ENCODE assay signal across 23 cellular contexts in the genomic region with DNA sequence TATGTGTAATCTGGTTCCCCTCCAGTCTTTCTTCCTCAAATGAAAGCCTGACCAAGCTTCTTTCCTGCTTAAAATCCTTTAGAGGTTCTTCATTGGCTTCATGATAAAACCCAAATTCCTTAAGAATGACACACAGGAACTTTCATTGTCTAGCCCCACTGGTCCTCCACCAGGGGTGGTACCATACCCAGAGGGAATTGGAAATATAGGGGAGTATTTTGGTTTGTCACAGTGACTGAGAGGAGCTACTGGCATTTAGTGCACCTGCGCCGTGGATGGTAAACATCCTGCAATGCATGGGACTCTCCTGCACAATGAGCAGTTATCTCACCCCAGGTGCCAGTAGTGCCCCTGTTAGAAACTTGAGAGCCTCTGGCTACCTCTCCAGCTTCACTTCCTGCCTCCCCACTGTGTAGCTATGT. TPM values are rescaled to one million over a fixed set of nuclear protein-coding genes. Genes with fewer than 3 reads are reported as not detected.
DNase-seq lines count a peak whose midpoint lies in the region; ATAC-seq and TF ChIP-seq lines count a peak whose summit lies in the region.
"Had no signal": no experiment of that assay in that cellular context is flagged by ENCODE, and none has a peak within 500 bp of the region (broad histone marks: within the 10 kb centered on the region; RNA-seq: fewer than 3 reads in every experiment).

No MANE protein-coding gene starts in this region.

- ATAC-seq in HG03521 (IDR thresholded peaks at IDR 0.05; ENCODE audit: unreplicated experiment): no peak
- ATAC-seq in GM21526 (IDR thresholded peaks at IDR 0.05; ENCODE audit: low FRiP score, unreplicated experiment): no peak
- ATAC-seq: activated CD4-positive, alpha-beta T cell treated with anti-CD3 and anti-CD28 coated beads for 36 hours; natural killer cell; stimulated activated effector memory CD8-positive, alpha-beta T cell treated with anti-CD3 and anti-CD28 coated beads, Interleukin-12 subunit alpha, Interleukin-12 subunit beta, amount 100 ng/mL, for 72 hours had no signal

- DNase-seq in COLO668 (lab: John Stamatoyannopoulos, UW; ENCODE audit: unreplicated experiment) (peak; percentile 27), RPMI7951 (ENCODE audit: low read depth) (peak; percentile 59), hepatic stellate cell (ENCODE audit: low spot score) (peak; percentile 8), HUDEP-2 (lab: John Stamatoyannopoulos, UW; ENCODE audit: unreplicated experiment in 76 of 76) (no peak), NCI-H2107 treated with DMSO at 0.1 percent for 48 hours (lab: John Stamatoyannopoulos, UW; ENCODE audit: unreplicated experiment) (no peak)
- DNase-seq: activated CD4-positive, alpha-beta T cell treated with anti-CD3 and anti-CD28 coated beads for 36 hours; activated naive CD8-positive, alpha-beta T cell treated with anti-CD3 and anti-CD28 coated beads, Interleukin-2, amount 10 ng/mL, durations not matched to agents 7 days and 5 days; DMS 273 treated with DMSO at 0.1 percent for 48 hours; erythroblast; natural killer cell; NCI-H1930; NCI-H510A; T1000; tibial artery had no signal

- peaks cover 51 to 68% of the 10 kb centered on the region in 2 experiments for H3K36me3 ChIP-seq in HEK293 (ENCODE audit: control insufficient read depth in 2 of 2, insufficient read depth in 1 of 2, low read length in 2 of 2)
- H3K36me3 ChIP-seq: breast epithelium had no signal

- CTCF ChIA-PET in HEK293 (lab: Yijun Ruan, JAX): interaction anchor here (0.6 kb wide), 1 partner anchor 940 kb away, joined by 3 read pairs; no protein-coding TSS in a partner anchor

- no peaks in the 10 kb centered on the region for H3K4me1 ChIP-seq in HEK293 (ENCODE audit: control insufficient read depth, insufficient read depth, low read length)
- H3K4me1 ChIP-seq: BLaER1 treated with 17β-estradiol and CSF1 and Interleukin-3, amounts not matched to agents 10 nM and 100 nM; breast epithelium; tibial artery had no signal

- TF ChIP-seq CTCF in HEK293 (tag by site-specific recombination; IDR thresholded peaks at IDR 0.05): no peak

- POLR2A ChIA-PET in HEK293 (lab: Yijun Ruan, JAX): interaction anchor here (2.0 kb wide), 1 partner anchor 11 kb away, joined by 6 read pairs; the partner anchor contains the start of genes RPL4 and ZWILCH

- no peak overlapping the region for H3K27ac ChIP-seq in HEK293 (ENCODE audit: extremely low read depth, low read depth, low read length)
- H3K27ac ChIP-seq: BLaER1 treated with 17β-estradiol and CSF1 and Interleukin-3, amounts not matched to agents 10 nM and 100 nM; breast epithelium; tibial artery had no signal

- H3K4me3 ChIP-seq in HEK293 (ENCODE audit: low read depth, low read length): no peak overlapping the region
- H3K4me3 ChIP-seq: BLaER1 treated with 17β-estradiol and CSF1 and Interleukin-3, amounts not matched to agents 10 nM and 100 nM; breast epithelium; tibial artery had no signal

- H3K9me3 ChIP-seq in HEK293 (ENCODE audit: control insufficient read depth, insufficient read depth, low read depth, low read length): no peaks in the 10 kb centered on the region
- H3K9me3 ChIP-seq: BLaER1 treated with 17β-estradiol and CSF1 and Interleukin-3, amounts not matched to agents 10 nM and 100 nM; breast epithelium; tibial artery had no signal

TF ChIP-seq in HEK293, 187 proteins besides CTCF, POLR2A, EP300 and RAD21:
- TF ChIP-seq PRDM10 (tag by site-specific recombination; IDR thresholded peaks at IDR 0.05): peak; percentile 60
- no peak for TF ChIP-seq MZF1 (tag by site-specific recombination; IDR thresholded peaks at IDR 0.05; ENCODE audit: borderline replicate concordance)
- no peak for TF ChIP-seq ZBTB7A (tag by site-specific recombination; IDR thresholded peaks at IDR 0.05; ENCODE audit: low read depth)
- TF ChIP-seq OSR2 (tag by site-specific recombination; IDR thresholded peaks at IDR 0.05): 0 out of 2 replicates have a peak, but pooled peaks have one; percentile 31

RNA-seq across cellular contexts. Expression of gene ZWILCH, which starts 10.8 kb away (rescaled TPM):
- 73.1 and 87.0 TPM in 2 replicates for total RNA-seq in RPMI7951 (2014; rRNA removed; shearing (Covaris generic))

RNA-seq across cellular contexts. Expression of gene RPL4, which starts 11.3 kb away (rescaled TPM):
- 5,469 and 6,147 TPM in 2 replicates for total RNA-seq in RPMI7951 (2014; rRNA removed; shearing (Covaris generic))

RNA-seq across cellular contexts. Expression of gene SNAPC5, which starts 18.4 kb away (rescaled TPM):
- total RNA-seq in RPMI7951 (2014; rRNA removed; shearing (Covaris generic)): 25.4 and 28.4 TPM in 2 replicates

RNA-seq across cellular contexts. Expression of gene LCTL, which starts 49.9 kb away (rescaled TPM):
- total RNA-seq in RPMI7951 (2014; rRNA removed; shearing (Covaris generic)): 2.2 and 2.8 TPM in 2 replicates
- total RNA-seq: activated CD4-positive, alpha-beta T cell treated with anti-CD3 and anti-CD28 coated beads for 36 hours; activated naive CD8-positive, alpha-beta T cell treated with anti-CD3 and anti-CD28 coated beads, Interleukin-2, amount 10 ng/mL, durations not matched to agents 7 days and 5 days; breast epithelium; dermis microvascular lymphatic vessel endothelial cell; MCF 10A; natural killer cell; posterior vena cava had no signal

Comparison
In these comparisons a context has a peak if more than half of its experiments do, and no peak if none do; other contexts are left out.
1. DNase-seq: peak in COLO668 (single experiment), RPMI7951 (single experiment) and hepatic stellate cell (single experiment); none in HUDEP-2 (0 of 76) and NCI-H2107 treated with DMSO at 0.1 percent for 48 hours (single experiment).